13 cellular contexts compared by ENCODE assay signal in the genomic region with DNA sequence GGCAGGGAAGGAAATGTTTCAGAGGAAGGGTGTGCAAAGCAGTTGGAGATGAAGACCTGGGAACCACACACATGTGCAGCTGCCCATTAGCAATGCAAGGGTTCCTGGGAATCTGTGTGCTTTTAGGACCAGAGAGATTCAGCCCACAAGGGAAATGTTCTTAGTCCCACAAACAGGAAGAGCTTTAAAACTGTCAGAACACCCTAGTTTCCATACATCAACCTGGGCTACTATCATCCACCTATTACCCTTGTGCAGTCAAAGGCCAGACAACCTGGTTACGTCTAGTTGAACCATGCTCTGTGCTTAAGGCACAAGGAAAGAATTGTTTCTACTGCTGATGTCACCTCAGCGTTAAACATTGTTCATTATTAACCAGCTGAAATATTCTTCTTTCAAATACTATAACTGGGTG. TPM values are rescaled to one million over a fixed set of nuclear protein-coding genes. Genes with fewer than 3 reads are reported as not detected.
DNase-seq lines count a peak whose midpoint lies in the region; ATAC-seq, FAIRE-seq and TF ChIP-seq lines count a peak whose summit lies in the region.
"Had no signal": no experiment of that assay in that cellular context is flagged by ENCODE, and none has a peak within 500 bp of the region (broad histone marks: within the 10 kb centered on the region; RNA-seq: fewer than 3 reads in every experiment).

No MANE protein-coding gene starts in this region.

- peaks cover 25% of the 10 kb centered on the region for H3K79me2 ChIP-seq in GM12878 (ENCODE audit: control insufficient read depth, insufficient read depth, low read length)

- DNase-seq in GM12878 (ENCODE audit: low read depth, low spot score): peak; percentile 11
- no peak for DNase-seq in pancreas
- no peak for DNase-seq in erythroblast (lab: John Stamatoyannopoulos, UW)
- no peak for DNase-seq in NCI-H524 (lab: John Stamatoyannopoulos, UW)
- DNase-seq: anterior cingulate cortex; H7; NCI-H2081; stimulated activated CD4-positive, alpha-beta T cell treated with anti-CD3 and anti-CD28 coated beads, Interleukin-1b, Interleukin-23, amount 100 ng/mL, for 48 hours; T1000 had no signal

- WGBS in GM12878 (ENCODE audit: insufficient coverage, insufficient replicate concordance, low lambda C conversion rate, missing lambda C conversion rate): 94% methylated on average over 2 of the region's 2 CpGs
- 22 to 23% methylated on average over 2 of the region's 2 CpGs for WGBS in pancreas, 2 donors

- CTCF ChIA-PET in GM12878 (lab: Yijun Ruan, JAX): interaction anchor here (1.1 to 1.7 kb wide), 4 partner anchors 22 to 119 kb away, joined by 3 to 7 read pairs (median 4); no protein-coding TSS in a partner anchor

- BruUV-seq in GM12878 (replicated peaks; lab: Mats Ljungman, UMichigan): TSS peak; percentile 3

- no peak overlapping the region for H2AFZ ChIP-seq in GM12878 (ENCODE audit: control insufficient read depth, low read depth, low read length)

- H3K4me3 ChIP-seq in GM12878: 0 out of 2 replicates have a peak overlapping the region, but pooled peaks have one; percentile 18
- no peak overlapping the region for H3K4me3 ChIP-seq in pancreas

- peak overlapping the region; percentile 19; the same call in 1 of the 2 replicates for H3K4me2 ChIP-seq in GM12878 (ENCODE audit: control insufficient read depth, insufficient read depth)

- SMC1A ChIA-PET in GM12878 (lab: Charles Lee; ENCODE audit: uncharacterized antibody, unreplicated experiment): interaction anchor here (0.7 to 7.8 kb wide), 21 partner anchors 14 to 343 kb away, joined by 3 to 50 read pairs (median 5); no protein-coding TSS in a partner anchor

- no peaks in the 10 kb centered on the region for H4K20me1 ChIP-seq in GM12878 (ENCODE audit: control insufficient read depth, insufficient read depth)

- H3K27me3 ChIP-seq in GM12878 (replicated peaks in 1 of 2; ENCODE audit: control insufficient read depth in 2 of 2, insufficient read depth in 2 of 2, low read length in 1 of 2) (no peaks in the 10 kb centered on the region), pancreas (no peaks in the 10 kb centered on the region)

- RAD21 ChIA-PET in GM12878 (lab: Charles Lee; ENCODE audit: unreplicated experiment): interaction anchor here (0.9 to 1.9 kb wide), 11 partner anchors 8 to 117 kb away, joined by 3 to 9 read pairs (median 4); no protein-coding TSS in a partner anchor

- H3K27ac ChIP-seq in GM12878 (ENCODE audit: control insufficient read depth, insufficient read depth) (0 out of 2 replicates have a peak overlapping the region, but pooled peaks have one; percentile 7), pancreas (peak overlapping the region in 3 of 4 donors; percentile 35 to 51 (median 39))

- TF ChIP-seq POLR2A in GM12878 (IDR thresholded peaks at IDR 0.05; ENCODE audit: low read depth, low read length) (no peak), erythroblast (IDR thresholded peaks at IDR 0.05; ENCODE audit: low read length) (no peak)

- intact Hi-C loops in GM12878 (cut with micrococcal nuclease; ENCODE audit: unreplicated experiment): loop anchor here (5.0 to 10.0 kb wide), 4 partner anchors 69 to 334 kb away; no protein-coding TSS in a partner anchor
- intact Hi-C loops in pancreas (cut with DNase I): no loop called here

- TF ChIP-seq EP300 in GM12878 (IDR thresholded peaks at IDR 0.05; ENCODE audit: borderline replicate concordance in 1 of 2, control insufficient read depth in 1 of 2, low read depth in 2 of 2, low read length in 2 of 2): no peak

- TF ChIP-seq RAD21 in GM12878 (IDR thresholded peaks at IDR 0.05; ENCODE audit: insufficient read depth, low read depth, low read length): no peak

- H3K9me3 ChIP-seq in GM12878 (replicated peaks; ENCODE audit: control insufficient read depth, insufficient read depth, low read length) (no peaks in the 10 kb centered on the region), pancreas (no peaks in the 10 kb centered on the region)

- no peaks in the 10 kb centered on the region; a peak in 1 of 4 replicates for H3K36me3 ChIP-seq in GM12878 (ENCODE audit: control insufficient read depth in 2 of 2, insufficient read depth in 2 of 2, low read length in 1 of 2)
- no peaks in the 10 kb centered on the region for H3K36me3 ChIP-seq in pancreas

- TF ChIP-seq CTCF in GM12878 (IDR thresholded peaks at IDR 0.05 in 2 of 3, conservative IDR thresholded peaks at IDR 0.05 in 1 of 3; ENCODE audit: control insufficient read depth in 2 of 3, extremely low read depth in 1 of 3, insufficient read depth in 1 of 3, low read depth in 3 of 3, low read length in 3 of 3) (no peak), pancreas (IDR thresholded peaks at IDR 0.05) (no peak)

- peaks cover 19% of the 10 kb centered on the region for H3K4me1 ChIP-seq in GM12878 (ENCODE audit: control insufficient read depth, insufficient read depth, low read length)
- peaks cover 18 to 37% (median 30%) of the 10 kb centered on the region in 3 donors for H3K4me1 ChIP-seq in pancreas

- POLR2A ChIA-PET in GM12878 (lab: Charles Lee): interaction anchor here (1.0 to 3.1 kb wide), 5 partner anchors 8 to 87 kb away, joined by 3 to 11 read pairs (median 3); no protein-coding TSS in a partner anchor

- H3K9ac ChIP-seq in GM12878 (ENCODE audit: control insufficient read depth, insufficient read depth, low read length): no peak overlapping the region

- FAIRE-seq in GM12878 (lab: Jason Lieb, UNC): no peak
- FAIRE-seq in pancreas (lab: Jason Lieb, UNC): no peak

- in situ Hi-C loops in GM12878 (cut with MboI): no loop called here

- peak; percentile 40 for ATAC-seq in GM18909 (IDR thresholded peaks at IDR 0.05; ENCODE audit: poor library complexity, unreplicated experiment)
- ATAC-seq in HG02943 (IDR thresholded peaks at IDR 0.05; ENCODE audit: low read depth, unreplicated experiment): peak; percentile 34
- ATAC-seq in GM12878: peak; percentile 51
- peak in 3 of 4 donors; percentile 39 to 59 (median 47) for ATAC-seq in pancreas
- no peak for ATAC-seq in GM19351 (IDR thresholded peaks at IDR 0.05; ENCODE audit: unreplicated experiment)
- ATAC-seq in HG03565 (IDR thresholded peaks at IDR 0.05; ENCODE audit: unreplicated experiment): no peak

TF ChIP-seq in GM12878, 131 proteins besides CTCF, POLR2A, EP300 and RAD21 (continues in another document):
- TF ChIP-seq CUX1 (IDR thresholded peaks at IDR 0.05; ENCODE audit: insufficient replicate concordance, low read depth, low read length) (no peak), POU2F2 (IDR thresholded peaks at IDR 0.05; ENCODE audit: borderline replicate concordance, low read depth, low read length) (no peak), IKZF1 (conservative IDR thresholded peaks at IDR 0.05) (peak; percentile 63), DPF2 (IDR thresholded peaks at IDR 0.05) (peak; percentile 32; the same call in 1 of the 2 replicates), MYB (IDR thresholded peaks at IDR 0.05; ENCODE audit: borderline replicate concordance, low read depth, low read length) (no peak)

RNA-seq across cellular contexts. Expression of gene LHFPL2, which starts 7.5 kb away (rescaled TPM):
- 67.2 and 79.0 TPM in 2 replicates for total RNA-seq in GM12878 (2013; cell fraction: nucleolus; rRNA removed)
- total RNA-seq in GM12878 (2014; rRNA removed) (15.1 and 15.5 TPM in 2 replicates), GM12878 (2014; rRNA removed; fragmentation: Illumina TruSeq; extraction: Trizol) (14.1 and 14.3 TPM in 2 replicates), GM12878 (2021) (18.9 and 21.8 TPM in 2 replicates), pancreas (10 to 100 TPM; 10.7 to 28.4 (median 15.3) TPM)
- polyA plus RNA-seq in GM12878 (2011; ENCODE audit: low read depth): 13.4 TPM
- polyA plus RNA-seq in GM12878 (2011; rRNA removed) (11.2 and 14.2 TPM in 2 replicates), GM12878 (2014; fragmentation: Illumina TruSeq; extraction: Trizol) (14.6 and 17.1 TPM in 2 replicates), GM12878 (2014; fragmentation: Nextera tagmentation; extraction: Ambion mirVana) (1 to 10 TPM; 4.1 to 4.5 TPM), GM12878 (2014; rRNA removed) (10.8 and 13.7 TPM in 2 replicates), GM12878 (2016; fragmentation: Nextera tagmentation; extraction: Ambion mirVana) (1 to 10 TPM; 5.6 to 7.0 TPM), pancreas (1 to 10 TPM; 4.0 to 5.0 TPM)
- 9.4 and 10.7 TPM in 2 replicates for polyA plus RNA-seq in GM12878 (2011; cell fraction: cytosol; rRNA removed)
- polyA plus RNA-seq in GM12878 (2011; cell fraction: nucleus; rRNA removed): 11.3 and 16.0 TPM in 2 replicates
- polyA plus RNA-seq in GM12878 (2012): 16.1 and 17.3 TPM in 2 replicates
- polyA minus RNA-seq in GM12878 (2011; rRNA and poly(A)+ RNA removed): 22.4 and 25.5 TPM in 2 replicates
- 11.3 and 12.8 TPM in 2 replicates for polyA minus RNA-seq in GM12878 (2011; cell fraction: cytosol; rRNA and poly(A)+ RNA removed)
- 19.9 and 41.5 TPM in 2 replicates for polyA minus RNA-seq in GM12878 (2011; cell fraction: nucleus; rRNA and poly(A)+ RNA removed)

Comparison
In these comparisons a context has a peak if more than half of its experiments do, and no peak if none do; other contexts are left out.
1. ATAC-seq: peak in GM18909 (single experiment), HG02943 (single experiment), GM12878 (single experiment) and pancreas (3 of 4); none in GM19351 (single experiment) and HG03565 (single experiment).